8 cellular contexts compared by ENCODE assay signal in genomic region chr19:4327877-4328242, GRCh38. TPM values are rescaled to one million over a fixed set of nuclear protein-coding genes. Genes with fewer than 3 reads are reported as not detected.
DNase-seq lines count a peak whose midpoint lies in the region; ATAC-seq and TF ChIP-seq lines count a peak whose summit lies in the region.

No MANE protein-coding gene starts in this region.

- H3K4me3 ChIP-seq in left lung (peak overlapping the region; percentile 33 to 34), thoracic aorta (peak overlapping the region; percentile 75)

- CTCF ChIA-PET in activated CD8-positive, alpha-beta memory T cell treated with anti-CD3 and anti-CD28 coated beads, Interleukin-2, amount 10 ng/mL, durations not matched to agents 7 days and 5 days (lab: Charles Lee), result interaction anchor here (0.9 to 1.3 kb wide), 4 partner anchors 15 to 74 kb away, joined by 3 to 6 read pairs (median 4); partner anchors contain the start of genes CHAF1A and MPND

- H3K4me1 Mint-ChIP-seq in activated CD8-positive, alpha-beta memory T cell treated with anti-CD3 and anti-CD28 coated beads, Interleukin-2, amount 10 ng/mL, durations not matched to agents 7 days and 5 days, result peaks cover 28% of the 10 kb centered on the region
- H3K4me1 Mint-ChIP-seq in activated T-helper 17 cell treated with anti-CD3 and anti-CD28 coated beads, Interleukin-2, amount 50 U/mL, for 72 hours, result peaks cover 4% of the 10 kb centered on the region

- DNase-seq in activated CD8-positive, alpha-beta memory T cell treated with anti-CD3 and anti-CD28 coated beads, Interleukin-2, amount 10 ng/mL, durations not matched to agents 7 days and 5 days, result no peak
- DNase-seq in activated CD8-positive, alpha-beta memory T cell treated with anti-CD3 and anti-CD28 coated beads for 24 hours, result no peak
- DNase-seq in left lung (no peak), thoracic aorta (ENCODE audit: low spot score) (no peak), NCI-H187 treated with DMSO at 0.1 percent for 48 hours (lab: John Stamatoyannopoulos, UW) (no peak), COR-L47 (lab: John Stamatoyannopoulos, UW) (no peak)

- H3K36me3 ChIP-seq in left lung (no peaks in the 10 kb centered on the region), thoracic aorta (no peaks in the 10 kb centered on the region)

- H3K4me3 Mint-ChIP-seq in activated CD8-positive, alpha-beta memory T cell treated with anti-CD3 and anti-CD28 coated beads, Interleukin-2, amount 10 ng/mL, durations not matched to agents 7 days and 5 days, result peak overlapping the region; percentile 85
- H3K4me3 Mint-ChIP-seq in activated T-helper 17 cell treated with anti-CD3 and anti-CD28 coated beads, Interleukin-2, amount 50 U/mL, for 72 hours, result peak overlapping the region; percentile 88

- peaks cover 2% of the 10 kb centered on the region for H3K36me3 Mint-ChIP-seq in activated CD8-positive, alpha-beta memory T cell treated with anti-CD3 and anti-CD28 coated beads, Interleukin-2, amount 10 ng/mL, durations not matched to agents 7 days and 5 days
- peaks cover 6% of the 10 kb centered on the region for H3K36me3 Mint-ChIP-seq in activated T-helper 17 cell treated with anti-CD3 and anti-CD28 coated beads, Interleukin-2, amount 50 U/mL, for 72 hours (ENCODE audit: low read depth)

- peak overlapping the region; percentile 74 for H3K27ac Mint-ChIP-seq in activated CD8-positive, alpha-beta memory T cell treated with anti-CD3 and anti-CD28 coated beads, Interleukin-2, amount 10 ng/mL, durations not matched to agents 7 days and 5 days
- H3K27ac Mint-ChIP-seq in activated T-helper 17 cell treated with anti-CD3 and anti-CD28 coated beads, Interleukin-2, amount 50 U/mL, for 72 hours, result peak overlapping the region; percentile 78

- peaks cover 8% of the 10 kb centered on the region for H3K27me3 Mint-ChIP-seq in activated CD8-positive, alpha-beta memory T cell treated with anti-CD3 and anti-CD28 coated beads, Interleukin-2, amount 10 ng/mL, durations not matched to agents 7 days and 5 days
- no peaks in the 10 kb centered on the region for H3K27me3 Mint-ChIP-seq in activated T-helper 17 cell treated with anti-CD3 and anti-CD28 coated beads, Interleukin-2, amount 50 U/mL, for 72 hours

- H3K9me3 ChIP-seq in left lung, result no peaks in the 10 kb centered on the region
- H3K9me3 ChIP-seq in thoracic aorta, result no peaks in the 10 kb centered on the region

- no peak overlapping the region for H3K27ac ChIP-seq in left lung
- H3K27ac ChIP-seq in thoracic aorta, result peak overlapping the region in 1 of 2 donors; percentile 17

- intact Hi-C loops in left lung (cut with DNase I), result no loop called here

- TF ChIP-seq CTCF in left lung (IDR thresholded peaks at IDR 0.05) (no peak), thoracic aorta (IDR thresholded peaks at IDR 0.05) (no peak)

- peak; percentile 13 for ATAC-seq in activated CD8-positive, alpha-beta memory T cell treated with anti-CD3 and anti-CD28 coated beads, Interleukin-2, amount 10 ng/mL, durations not matched to agents 7 days and 5 days
- peak; percentile 25 for ATAC-seq in activated T-helper 17 cell treated with anti-CD3 and anti-CD28 coated beads, Interleukin-2, amount 50 U/mL, for 72 hours (replicated peaks)
- peak; percentile 33 for ATAC-seq in left lung
- ATAC-seq in thoracic aorta (ENCODE audit: insufficient number of reproducible peaks, low FRiP score, low read depth), result peak; percentile 1
- no peak for ATAC-seq in GM18520 (IDR thresholded peaks at IDR 0.05; ENCODE audit: unreplicated experiment)

- H3K9me3 Mint-ChIP-seq in activated CD8-positive, alpha-beta memory T cell treated with anti-CD3 and anti-CD28 coated beads, Interleukin-2, amount 10 ng/mL, durations not matched to agents 7 days and 5 days (ENCODE audit: low read depth), result no peaks in the 10 kb centered on the region
- H3K9me3 Mint-ChIP-seq in activated T-helper 17 cell treated with anti-CD3 and anti-CD28 coated beads, Interleukin-2, amount 50 U/mL, for 72 hours, result no peaks in the 10 kb centered on the region

- H3K27me3 ChIP-seq in left lung (peaks cover 0 to 32% of the 10 kb centered on the region in 2 donors), thoracic aorta (replicated peaks; ENCODE audit: insufficient read depth) (no peaks in the 10 kb centered on the region)

- peaks cover 3 to 21% of the 10 kb centered on the region in 2 donors for H3K4me1 ChIP-seq in left lung
- peaks cover 10 to 18% of the 10 kb centered on the region in 2 donors for H3K4me1 ChIP-seq in thoracic aorta (ENCODE audit: control insufficient read depth in 1 of 2, low read depth in 2 of 2)

RNA-seq across cellular contexts. Expression of gene STAP2, which starts 10.8 kb away (rescaled TPM):
- total RNA-seq in activated CD8-positive, alpha-beta memory T cell treated with anti-CD3 and anti-CD28 coated beads, Interleukin-2, amount 10 ng/mL, durations not matched to agents 7 days and 5 days, result 1 to 10 TPM; 8.8 to 9.6 TPM
- 10 to 100 TPM; 13.3 to 17.4 TPM for total RNA-seq in activated T-helper 17 cell treated with anti-CD3 and anti-CD28 coated beads, Interleukin-2, amount 50 U/mL, for 72 hours
- 10 to 100 TPM; 14.1 to 28.1 TPM for total RNA-seq in left lung
- total RNA-seq in thoracic aorta, result not detected

RNA-seq across cellular contexts. Expression of gene MPND, which starts 15.5 kb away (rescaled TPM):
- total RNA-seq in activated CD8-positive, alpha-beta memory T cell treated with anti-CD3 and anti-CD28 coated beads, Interleukin-2, amount 10 ng/mL, durations not matched to agents 7 days and 5 days, result 10 to 100 TPM; 24.1 to 25.4 TPM
- total RNA-seq in activated T-helper 17 cell treated with anti-CD3 and anti-CD28 coated beads, Interleukin-2, amount 50 U/mL, for 72 hours, result 10 to 100 TPM; 15.5 to 19.7 TPM
- total RNA-seq in left lung, result 10 to 100 TPM; 21.9 to 31.3 TPM
- 10 to 100 TPM in 1 of 2 donors, 1 to 10 TPM in 1; 5.8 to 10.8 TPM for total RNA-seq in thoracic aorta

RNA-seq across cellular contexts. Expression of gene FSD1, which starts 23.5 kb away (rescaled TPM):
- 10 to 100 TPM; 24.7 to 30.6 TPM for total RNA-seq in activated CD8-positive, alpha-beta memory T cell treated with anti-CD3 and anti-CD28 coated beads, Interleukin-2, amount 10 ng/mL, durations not matched to agents 7 days and 5 days
- 10 to 100 TPM in 1 of 2 donors, 1 to 10 TPM in 1; 8.3 to 13.1 TPM for total RNA-seq in activated T-helper 17 cell treated with anti-CD3 and anti-CD28 coated beads, Interleukin-2, amount 50 U/mL, for 72 hours
- under 1 TPM in 1 of 2 donors, not detected in 1; 0.55 TPM for total RNA-seq in left lung
- total RNA-seq in thoracic aorta, result not detected

RNA-seq across cellular contexts. Expression of gene TMIGD2, which starts 25.7 kb away (rescaled TPM):
- 10 to 100 TPM; 29.8 to 40.7 TPM for total RNA-seq in activated CD8-positive, alpha-beta memory T cell treated with anti-CD3 and anti-CD28 coated beads, Interleukin-2, amount 10 ng/mL, durations not matched to agents 7 days and 5 days
- 1 to 10 TPM; 2.5 to 4.1 TPM for total RNA-seq in activated T-helper 17 cell treated with anti-CD3 and anti-CD28 coated beads, Interleukin-2, amount 50 U/mL, for 72 hours
- total RNA-seq in left lung (under 1 TPM; 0.71 to 0.85 TPM), thoracic aorta (1 to 10 TPM in 1 of 2 donors, not detected in 1; 1.8 TPM)

RNA-seq across cellular contexts. Expression of gene SHD, which starts 48.8 kb away (rescaled TPM):
- total RNA-seq in activated CD8-positive, alpha-beta memory T cell treated with anti-CD3 and anti-CD28 coated beads, Interleukin-2, amount 10 ng/mL, durations not matched to agents 7 days and 5 days, result not detected
- total RNA-seq in activated T-helper 17 cell treated with anti-CD3 and anti-CD28 coated beads, Interleukin-2, amount 50 U/mL, for 72 hours, result not detected
- total RNA-seq in left lung, result not detected
- not detected for total RNA-seq in thoracic aorta

Comparison
In these comparisons a context has a peak if more than half of its experiments do, and no peak if none do; other contexts are left out.
1. RNA of gene STAP2, which starts 10.8 kb away (total RNA-seq): 14.1 to 28.1 TPM in left lung, 13.3 to 17.4 TPM in activated T-helper 17 cell treated with anti-CD3 and anti-CD28 coated beads, Interleukin-2, amount 50 U/mL, for 72 hours and 8.8 to 9.6 TPM in activated CD8-positive, alpha-beta memory T cell treated with anti-CD3 and anti-CD28 coated beads, Interleukin-2, amount 10 ng/mL, durations not matched to agents 7 days and 5 days; not detected in thoracic aorta; every median in the first group is over 4 times any median in the second.
2. RNA of gene FSD1, which starts 23.5 kb away (total RNA-seq): 24.7 to 30.6 TPM in activated CD8-positive, alpha-beta memory T cell treated with anti-CD3 and anti-CD28 coated beads, Interleukin-2, amount 10 ng/mL, durations not matched to agents 7 days and 5 days and 8.3 to 13.1 TPM in activated T-helper 17 cell treated with anti-CD3 and anti-CD28 coated beads, Interleukin-2, amount 50 U/mL, for 72 hours; 0.55 TPM in left lung and not detected in thoracic aorta; every median in the first group is over 4 times any median in the second.